In the genomic region with DNA sequence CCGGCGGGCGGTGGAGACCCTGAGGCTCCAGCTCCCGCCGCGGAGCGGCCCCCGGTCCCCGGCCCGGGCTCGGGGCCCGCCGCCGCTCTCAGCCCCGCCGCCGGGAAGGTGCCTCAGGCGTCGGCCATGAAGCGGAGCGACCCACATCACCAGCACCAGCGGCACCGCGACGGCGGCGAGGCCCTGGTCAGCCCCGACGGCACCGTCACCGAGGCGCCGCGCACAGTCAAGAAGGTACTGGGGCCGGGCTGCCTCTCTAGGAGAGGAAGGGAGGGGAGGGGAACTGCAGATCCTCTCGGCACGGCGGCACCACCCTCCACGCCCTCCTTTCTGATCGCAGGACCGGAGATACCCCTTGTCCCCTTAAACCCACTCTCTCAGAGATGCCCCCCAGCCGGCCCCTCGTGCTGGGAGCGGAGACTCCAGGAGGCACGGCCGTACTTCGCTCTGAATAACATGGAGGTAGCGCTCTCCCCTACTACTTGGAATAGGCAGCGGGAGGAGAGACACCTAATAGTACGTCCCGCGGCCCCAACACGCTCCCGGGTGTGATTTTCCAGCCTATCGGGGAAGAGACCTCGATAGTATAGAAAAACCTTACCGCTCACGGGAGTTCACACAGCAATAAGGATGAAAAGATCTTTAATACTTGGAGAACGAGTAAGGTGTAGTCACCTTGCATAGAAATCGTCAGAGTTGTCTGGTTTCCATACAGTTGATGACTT, we compare ENCODE assay signal across 8 cellular contexts. TPM values are rescaled to one million over a fixed set of nuclear protein-coding genes. Genes with fewer than 3 reads are reported as not detected.
DNase-seq lines count a peak whose midpoint lies in the region; ATAC-seq and TF ChIP-seq lines count a peak whose summit lies in the region.

No MANE protein-coding gene starts in this region.

- no peak for TF ChIP-seq CTCF in C4-2B (conservative IDR thresholded peaks at IDR 0.05)
- TF ChIP-seq CTCF in PC-9 (conservative IDR thresholded peaks at IDR 0.05): no peak
- no peak for TF ChIP-seq CTCF in fibroblast of villous mesenchyme (IDR thresholded peaks at IDR 0.05; ENCODE audit: insufficient read depth, low read depth, low read length)
- TF ChIP-seq CTCF in suprapubic skin (IDR thresholded peaks at IDR 0.05): no peak

- H3K27ac ChIP-seq in C4-2B (peak overlapping the region; percentile 67), PC-9 (peak overlapping the region; percentile 11; the same call in 1 of the 2 replicates), suprapubic skin (peak overlapping the region; percentile 91)

- peak overlapping the region; percentile 94 for H3K4me2 ChIP-seq in PC-9

- H3K9me2 ChIP-seq in PC-9 (ENCODE audit: insufficient read depth): no peaks in the 10 kb centered on the region

- ATAC-seq in GM19397 (IDR thresholded peaks at IDR 0.05; ENCODE audit: unreplicated experiment) (peak; percentile 26), HG03469 (IDR thresholded peaks at IDR 0.05; ENCODE audit: unreplicated experiment) (peak; percentile 16)

- peak in 1 of 2 experiments; percentile 59 for DNase-seq in PC-9
- DNase-seq in activated T-helper 9 cell treated with anti-CD3 and anti-CD28 coated beads, Interleukin-2, amount 50 U/mL, for 16 hours (ENCODE audit: low read depth): peak; percentile 43
- peak; percentile 23 for DNase-seq in fibroblast of villous mesenchyme (ENCODE audit: low read depth)
- peak in 1 of 2 donors; percentile 80 for DNase-seq in suprapubic skin (ENCODE audit: low spot score in 2 of 2)

- intact Hi-C loops in PC-9 (cut with micrococcal nuclease; ENCODE audit: unreplicated experiment): loop anchor here (2.0 to 10.0 kb wide), 4 partner anchors 69 to 849 kb away; partner anchors contain the start of gene KLHDC10

- under 1% methylated on average over 23 of the region's 60 CpGs for WGBS in suprapubic skin

- BruUV-seq in PC-9 (replicated peaks; lab: Mats Ljungman, UMichigan): no TSS peak

- H3K79me2 ChIP-seq in PC-9 (ENCODE audit: low read depth): peaks cover 15% of the 10 kb centered on the region

- no peaks in the 10 kb centered on the region for H4K20me1 ChIP-seq in PC-9 (ENCODE audit: insufficient read depth)

- no peak for TF ChIP-seq POLR2A in suprapubic skin (IDR thresholded peaks at IDR 0.05)

- H3K9me3 ChIP-seq in PC-9 (ENCODE audit: insufficient read depth, low read depth) (no peaks in the 10 kb centered on the region), neuron (ENCODE audit: low read length) (no peaks in the 10 kb centered on the region), suprapubic skin (no peaks in the 10 kb centered on the region)

- peaks cover 5% of the 10 kb centered on the region for H3F3A ChIP-seq in PC-9 (ENCODE audit: insufficient read depth, low read depth)

- CTCF ChIA-PET in PC-9 (lab: Charles Lee): interaction anchor here (0.5 to 1.0 kb wide), 9 partner anchors 39 to 432 kb away, joined by 3 to 9 read pairs (median 4); no protein-coding TSS in a partner anchor

- no peaks in the 10 kb centered on the region for H3K27me3 ChIP-seq in PC-9 (ENCODE audit: insufficient read depth, low read depth)
- no peaks in the 10 kb centered on the region for H3K27me3 ChIP-seq in neuron (ENCODE audit: insufficient read depth, low read length)
- H3K27me3 ChIP-seq in suprapubic skin: no peaks in the 10 kb centered on the region

- H3K4me3 ChIP-seq in PC-9: peak overlapping the region; percentile 75
- peak overlapping the region; percentile 73 for H3K4me3 ChIP-seq in fibroblast of villous mesenchyme (ENCODE audit: low read depth, low read length)
- H3K4me3 ChIP-seq in neuron (ENCODE audit: low read length): peak overlapping the region; percentile 82
- peak overlapping the region; percentile 86 for H3K4me3 ChIP-seq in suprapubic skin

- no peak for TF ChIP-seq EP300 in suprapubic skin (IDR thresholded peaks at IDR 0.05)

- POLR2A ChIA-PET in PC-9 (lab: Charles Lee; ENCODE audit: unreplicated experiment): interaction anchor here (0.5 to 0.7 kb wide), 7 partner anchors 10 to 1826 kb away, joined by 4 to 16 read pairs (median 7); no protein-coding TSS in a partner anchor

- H2AFZ ChIP-seq in PC-9 (peak overlapping the region; percentile 89), neuron (ENCODE audit: low read depth, low read length) (peak overlapping the region; percentile 44)

- H3K36me3 ChIP-seq in PC-9 (ENCODE audit: low read depth) (no peaks in the 10 kb centered on the region), neuron (ENCODE audit: insufficient read depth, low read length) (no peaks in the 10 kb centered on the region), suprapubic skin (no peaks in the 10 kb centered on the region)

- peaks cover 19% of the 10 kb centered on the region for H3K4me1 ChIP-seq in PC-9 (replicated peaks; ENCODE audit: insufficient read depth)
- peaks cover 31% of the 10 kb centered on the region for H3K4me1 ChIP-seq in neuron (ENCODE audit: insufficient read depth, low read length)
- peaks cover 38% of the 10 kb centered on the region for H3K4me1 ChIP-seq in suprapubic skin

RNA-seq across cellular contexts. Expression of gene AHCYL2, which starts 0.5 kb away (rescaled TPM):
- total RNA-seq in PC-9 (2021) (15.7 and 16.2 TPM in 2 replicates), fibroblast of villous mesenchyme (6.4 and 8.6 TPM in 2 replicates), suprapubic skin (10 to 100 TPM; 33.5 to 61.2 (median 41.7) TPM)

RNA-seq across cellular contexts. Expression of gene SMO, which starts 36.9 kb away (rescaled TPM):
- total RNA-seq in PC-9 (2021) (1.2 and 1.9 TPM in 2 replicates), fibroblast of villous mesenchyme (1.3 and 2.3 TPM in 2 replicates), suprapubic skin (10 to 100 TPM; 13.8 to 34.5 (median 18.1) TPM)

Comparison
In these comparisons a context has a peak if more than half of its experiments do, and no peak if none do; other contexts are left out.
1. H3K27ac ChIP-seq: peak in every context shown above with its lines; median percentile 91 in suprapubic skin; 67 in C4-2B; 11 in PC-9.